Comparison of ENCODE assay signal across 30 cellular contexts in genomic region chr19:22735911-22736645, GRCh38. TPM values are rescaled to one million over a fixed set of nuclear protein-coding genes. Genes with fewer than 3 reads are reported as not detected.
"Had no signal": no experiment of that assay in that cellular context is flagged by ENCODE, and none has a peak within 500 bp of the region (broad histone marks: within the 10 kb centered on the region; RNA-seq: fewer than 3 reads in every experiment).

No MANE protein-coding gene starts in this region.

- H3K9me3 ChIP-seq: thoracic aorta had no signal

- H3K4me2 ChIP-seq: hepatocyte had no signal

- DNase-seq: activated CD4-positive, alpha-beta memory T cell treated with anti-CD3 and anti-CD28 coated beads, Interleukin-2, amount 10 ng/mL, durations not matched to agents 7 days and 5 days; activated CD4-positive, alpha-beta T cell treated with anti-CD3 and anti-CD28 coated beads for 1 hour; activated CD4-positive, alpha-beta T cell treated with anti-CD3 and anti-CD28 coated beads, Interleukin-2, amount 10 ng/mL, durations not matched to agents 7 days and 5 days; activated CD8-positive, alpha-beta memory T cell treated with anti-CD3 and anti-CD28 coated beads, Interleukin-2, amount 50 U/mL, for 48 hours; activated gamma-delta T cell; activated naive CD4-positive, alpha-beta T cell treated with anti-CD3 and anti-CD28 coated beads, Interleukin-2, amount 10 ng/mL, durations not matched to agents 7 days and 5 days; activated T-cell treated with anti-CD3 and anti-CD28 coated beads, Interleukin-2, amount 50 U/mL, for 24 hours; amniotic stem cell; central memory CD4-positive, alpha-beta T cell; endodermal cell; glutamatergic neuron; kidney; mesenchymal stem cell; mucosa of descending colon; stimulated activated CD4-positive, alpha-beta T cell treated with anti-CD3 and anti-CD28 coated beads, Interleukin-12 subunit alpha, Interleukin-12 subunit beta, amount 100 ng/mL, for 4 hours; stimulated activated CD4-positive, alpha-beta T cell treated with anti-CD3 and anti-CD28 coated beads, Interleukin-4, amount 100 ng/mL, for 24 hours; T-helper 17 cell; T1000; trophoblast cell had no signal

- H3K27me3 ChIP-seq: hepatocyte had no signal

- FAIRE-seq: frontal cortex, kidney, urothelium cell line had no signal

- H3K36me3 ChIP-seq: thoracic aorta had no signal

- H3K4me3 ChIP-seq: hepatocyte, mucosa of descending colon, skin epidermis, thoracic aorta had no signal

- H3K27ac ChIP-seq: hepatocyte, skin epidermis, thoracic aorta had no signal

- ATAC-seq: esophagus mucosa; mucosa of descending colon; natural killer cell treated with Interleukin-12 subunit alpha and Interleukin-12 subunit beta and Interleukin-15 and Interleukin-18, amount 100 ng/mL, for 72 hours; sciatic nerve; stimulated activated effector memory CD8-positive, alpha-beta T cell treated with anti-CD3 and anti-CD28 coated beads, Interleukin-12 subunit alpha, Interleukin-12 subunit beta, amount 100 ng/mL, for 72 hours; T-helper 17 cell; WTC11 had no signal

- H3K79me2 ChIP-seq: hepatocyte had no signal

- H2AFZ ChIP-seq: hepatocyte had no signal

RNA-seq across cellular contexts. Expression of gene ZNF99, which starts 47.9 kb away (rescaled TPM):
- total RNA-seq: activated CD4-positive, alpha-beta memory T cell treated with anti-CD3 and anti-CD28 coated beads, Interleukin-2, amount 10 ng/mL, durations not matched to agents 7 days and 5 days; activated CD4-positive, alpha-beta T cell treated with anti-CD3 and anti-CD28 coated beads, Interleukin-2, amount 10 ng/mL, durations not matched to agents 7 days and 5 days; endodermal cell; esophagus mucosa; hepatocyte; myocyte; T-helper 17 cell; WTC11 had no signal
- polyA plus RNA-seq: hepatocyte had no signal
